26 cellular contexts compared by ENCODE assay signal in genomic region chr7:74527842-74528241, GRCh38.
DNase-seq lines count a peak whose midpoint lies in the region; ATAC-seq and TF ChIP-seq lines count a peak whose summit lies in the region.
"Had no signal": no experiment of that assay in that cellular context is flagged by ENCODE, and none has a peak within 500 bp of the region (broad histone marks: within the 10 kb centered on the region; RNA-seq: fewer than 3 reads in every experiment).

No MANE protein-coding gene starts in this region.

- no peak overlapping the region for H3K4me3 Mint-ChIP-seq in MCF 10A (ENCODE audit: unreplicated experiment)
- H3K4me3 Mint-ChIP-seq in activated naive CD8-positive, alpha-beta T cell treated with anti-CD3 and anti-CD28 coated beads, Interleukin-2, amount 50 U/mL, for 24 hours: no peak overlapping the region
- H3K4me3 Mint-ChIP-seq: activated CD4-positive, alpha-beta T cell treated with anti-CD3 and anti-CD28 coated beads, Interleukin-2, amount 10 ng/mL, durations not matched to agents 24 days and 14 days; activated CD8-positive, alpha-beta memory T cell treated with anti-CD3 and anti-CD28 coated beads, Interleukin-2, amount 10 ng/mL, durations not matched to agents 7 days and 5 days; activated naive CD4-positive, alpha-beta T cell treated with anti-CD3 and anti-CD28 coated beads, Interleukin-2, amount 50 U/mL, for 24 hours; activated T-helper 1 cell treated with anti-CD3 and anti-CD28 coated beads, Interleukin-12 subunit alpha, Interleukin-12 subunit beta, Interleukin-2, Interleukin-4 antibody, amounts not matched to agents 30 ng/mL and 10 ng/mL and 1 ng/mL, durations not matched to agents 14 hours and 24 hours and 36 hours; memory B cell; naive B cell; T-helper 17 cell had no signal

- H3K79me2 ChIP-seq in mammary epithelial cell (ENCODE audit: insufficient read depth, low read length): no peaks in the 10 kb centered on the region

- H3K27ac Mint-ChIP-seq in MCF 10A (ENCODE audit: low read depth, unreplicated experiment): no peak overlapping the region
- no peak overlapping the region for H3K27ac Mint-ChIP-seq in activated naive CD8-positive, alpha-beta T cell treated with anti-CD3 and anti-CD28 coated beads, Interleukin-2, amount 50 U/mL, for 24 hours
- H3K27ac Mint-ChIP-seq: activated CD4-positive, alpha-beta T cell treated with anti-CD3 and anti-CD28 coated beads, Interleukin-2, amount 10 ng/mL, durations not matched to agents 24 days and 14 days; activated CD8-positive, alpha-beta memory T cell treated with anti-CD3 and anti-CD28 coated beads, Interleukin-2, amount 10 ng/mL, durations not matched to agents 7 days and 5 days; activated naive CD4-positive, alpha-beta T cell treated with anti-CD3 and anti-CD28 coated beads, Interleukin-2, amount 50 U/mL, for 24 hours; activated T-helper 1 cell treated with anti-CD3 and anti-CD28 coated beads, Interleukin-12 subunit alpha, Interleukin-12 subunit beta, Interleukin-2, Interleukin-4 antibody, amounts not matched to agents 30 ng/mL and 10 ng/mL and 1 ng/mL, durations not matched to agents 14 hours and 24 hours and 36 hours; memory B cell; T-helper 17 cell had no signal

- no peak for TF ChIP-seq POLR2A in gastroesophageal sphincter (IDR thresholded peaks at IDR 0.05)

- no peak overlapping the region for H2AFZ ChIP-seq in mammary epithelial cell (ENCODE audit: low read depth, low read length)
- H2AFZ ChIP-seq: GM23248 had no signal

- H3K4me1 Mint-ChIP-seq in MCF 10A (ENCODE audit: insufficient read depth, unreplicated experiment): peaks cover 9% of the 10 kb centered on the region
- no peaks in the 10 kb centered on the region for H3K4me1 Mint-ChIP-seq in activated naive CD8-positive, alpha-beta T cell treated with anti-CD3 and anti-CD28 coated beads, Interleukin-2, amount 50 U/mL, for 24 hours
- H3K4me1 Mint-ChIP-seq: activated CD4-positive, alpha-beta T cell treated with anti-CD3 and anti-CD28 coated beads, Interleukin-2, amount 10 ng/mL, durations not matched to agents 24 days and 14 days; activated CD8-positive, alpha-beta memory T cell treated with anti-CD3 and anti-CD28 coated beads, Interleukin-2, amount 10 ng/mL, durations not matched to agents 7 days and 5 days; activated naive CD4-positive, alpha-beta T cell treated with anti-CD3 and anti-CD28 coated beads, Interleukin-2, amount 50 U/mL, for 24 hours; CD14-positive monocyte; memory B cell; T-helper 17 cell had no signal

- DNase-seq in MCF 10A (ENCODE audit: unreplicated experiment) (peak; percentile 25), mammary epithelial cell (no peak), RWPE1 (ENCODE audit: low spot score) (no peak), left colon (peak; percentile 83 to 92), upper lobe of right lung (no peak)
- no peak for DNase-seq in activated naive CD8-positive, alpha-beta T cell treated with anti-CD3 and anti-CD28 coated beads, Interleukin-2, amount 50 U/mL, for 24 hours
- DNase-seq: activated CD4-positive, alpha-beta T cell treated with anti-CD3 and anti-CD28 coated beads, Interleukin-2, amount 10 ng/mL, durations not matched to agents 24 days and 14 days; activated CD8-positive, alpha-beta memory T cell treated with anti-CD3 and anti-CD28 coated beads, Interleukin-2, amount 10 ng/mL, durations not matched to agents 7 days and 5 days; cerebellar nuclear complex; effector CD4-positive, alpha-beta T cell; GM23248; naive B cell; NCI-H774; occipital lobe; retina; SIG-M5; stimulated activated CD4-positive, alpha-beta T cell treated with anti-CD3 and anti-CD28 coated beads, Interleukin-12 subunit alpha, Interleukin-12 subunit beta, amount 100 ng/mL, for 4 hours; T-helper 17 cell; uterus had no signal

- TF ChIP-seq CTCF in MCF 10A (IDR thresholded peaks at IDR 0.05; ENCODE audit: unreplicated experiment) (no peak), mammary epithelial cell (conservative IDR thresholded peaks at IDR 0.05 in 1 of 2, IDR thresholded peaks at IDR 0.05 in 1 of 2; ENCODE audit: extremely low read depth in 1 of 2, insufficient read depth in 1 of 2, low read depth in 1 of 2, low read length in 2 of 2) (no peak), RWPE1 (conservative IDR thresholded peaks at IDR 0.05; ENCODE audit: low read depth) (no peak), upper lobe of right lung (IDR thresholded peaks at IDR 0.05) (no peak), gastroesophageal sphincter (IDR thresholded peaks at IDR 0.05) (no peak)

- H3K27me3 ChIP-seq in mammary epithelial cell (ENCODE audit: insufficient read depth, low read length) (no peaks in the 10 kb centered on the region), upper lobe of right lung (no peaks in the 10 kb centered on the region), gastroesophageal sphincter (no peaks in the 10 kb centered on the region)
- H3K27me3 ChIP-seq: ascending aorta, uterus had no signal

- TF ChIP-seq EP300 in gastroesophageal sphincter (IDR thresholded peaks at IDR 0.05): no peak

- WGBS in mammary epithelial cell (ENCODE audit: low coverage, missing lambda C conversion rate): 86% methylated on average over 7 of the region's 7 CpGs
- 82 to 84% methylated on average over 7 of the region's 7 CpGs for WGBS in gastroesophageal sphincter (ENCODE audit: low coverage in 1 of 2), 2 donors

- H3K9me3 Mint-ChIP-seq in MCF 10A (ENCODE audit: unreplicated experiment): no peaks in the 10 kb centered on the region
- H3K9me3 Mint-ChIP-seq in activated naive CD8-positive, alpha-beta T cell treated with anti-CD3 and anti-CD28 coated beads, Interleukin-2, amount 50 U/mL, for 24 hours: no peaks in the 10 kb centered on the region
- H3K9me3 Mint-ChIP-seq: activated CD4-positive, alpha-beta T cell treated with anti-CD3 and anti-CD28 coated beads, Interleukin-2, amount 10 ng/mL, durations not matched to agents 24 days and 14 days; activated naive CD4-positive, alpha-beta T cell treated with anti-CD3 and anti-CD28 coated beads, Interleukin-2, amount 50 U/mL, for 24 hours; activated T-helper 1 cell treated with anti-CD3 and anti-CD28 coated beads, Interleukin-12 subunit alpha, Interleukin-12 subunit beta, Interleukin-2, Interleukin-4 antibody, amounts not matched to agents 30 ng/mL and 10 ng/mL and 1 ng/mL, durations not matched to agents 14 hours and 24 hours and 36 hours; memory B cell; naive B cell had no signal

- no peaks in the 10 kb centered on the region for H3K36me3 ChIP-seq in mammary epithelial cell (ENCODE audit: insufficient read depth, low read length)
- H3K36me3 ChIP-seq in upper lobe of right lung: no peaks in the 10 kb centered on the region
- H3K36me3 ChIP-seq in gastroesophageal sphincter: peaks cover 0 to 94% of the 10 kb centered on the region in 2 donors
- H3K36me3 ChIP-seq: uterus had no signal

- no peak overlapping the region for H3K27ac ChIP-seq in mammary epithelial cell (ENCODE audit: insufficient read depth, low read depth, low read length)
- H3K27ac ChIP-seq in RWPE1: peak overlapping the region; percentile 89
- H3K27ac ChIP-seq in upper lobe of right lung: no peak overlapping the region
- no peak overlapping the region for H3K27ac ChIP-seq in gastroesophageal sphincter
- H3K27ac ChIP-seq: ascending aorta, GM23248, uterus had no signal

- no peaks in the 10 kb centered on the region for H3K9me3 ChIP-seq in mammary epithelial cell (replicated peaks; ENCODE audit: insufficient read depth, low read length)
- H3K9me3 ChIP-seq in upper lobe of right lung: no peaks in the 10 kb centered on the region
- no peaks in the 10 kb centered on the region for H3K9me3 ChIP-seq in gastroesophageal sphincter
- H3K9me3 ChIP-seq: ascending aorta, uterus had no signal

- no peak overlapping the region for H3K4me2 ChIP-seq in mammary epithelial cell (ENCODE audit: insufficient read depth, low read depth, low read length)

- CTCF ChIA-PET in MCF 10A (lab: Yijun Ruan, JAX) (interaction anchor here (0.6 to 1.6 kb wide), 4 partner anchors 26 to 110 kb away, joined by 3 to 6 read pairs (median 4); no protein-coding TSS in a partner anchor), mammary epithelial cell (lab: Charles Lee; ENCODE audit: low non-redundant PET) (no interaction called here), RWPE1 (lab: Yijun Ruan, JAX) (interaction anchor here (0.8 kb wide), 1 partner anchor 110 kb away, joined by 3 read pairs; no protein-coding TSS in a partner anchor)

- dilution Hi-C loops in mammary epithelial cell (cut with HindIII; ENCODE audit: low sequenced_read_pairs): loop anchor here (5.0 kb wide), 1 partner anchor 81 kb away; no protein-coding TSS in a partner anchor

- intact Hi-C loops in MCF 10A (cut with micrococcal nuclease) (no loop called here), mammary epithelial cell (cut with micrococcal nuclease) (loop anchor here (2.0 to 5.0 kb wide), 2 partner anchors 15 to 51 kb away; no protein-coding TSS in a partner anchor), left colon (cut with DNase I, micrococcal nuclease) (no loop called here), upper lobe of right lung (cut with DNase I) (no loop called here)

- H3K9ac ChIP-seq in mammary epithelial cell (ENCODE audit: insufficient read depth, low read length): no peak overlapping the region
- H3K9ac ChIP-seq: GM23248 had no signal

- peaks cover 86% of the 10 kb centered on the region for H3K36me3 Mint-ChIP-seq in MCF 10A (ENCODE audit: insufficient read depth, unreplicated experiment)
- no peaks in the 10 kb centered on the region for H3K36me3 Mint-ChIP-seq in activated naive CD8-positive, alpha-beta T cell treated with anti-CD3 and anti-CD28 coated beads, Interleukin-2, amount 50 U/mL, for 24 hours (ENCODE audit: low read depth)
- H3K36me3 Mint-ChIP-seq: activated CD8-positive, alpha-beta memory T cell treated with anti-CD3 and anti-CD28 coated beads, Interleukin-2, amount 10 ng/mL, durations not matched to agents 7 days and 5 days; activated naive CD4-positive, alpha-beta T cell treated with anti-CD3 and anti-CD28 coated beads, Interleukin-2, amount 50 U/mL, for 24 hours; CD14-positive monocyte; memory B cell; naive B cell had no signal

- H3K4me1 ChIP-seq in mammary epithelial cell (ENCODE audit: insufficient read depth, low read length) (peaks cover 17% of the 10 kb centered on the region), upper lobe of right lung (no peaks in the 10 kb centered on the region), gastroesophageal sphincter (no peaks in the 10 kb centered on the region)
- H3K4me1 ChIP-seq: ascending aorta, uterus had no signal

- H3K4me3 ChIP-seq in mammary epithelial cell (replicated peaks in 1 of 3; ENCODE audit: insufficient read depth in 1 of 3, low read depth in 2 of 3, low read length in 3 of 3): no peak overlapping the region
- no peak overlapping the region for H3K4me3 ChIP-seq in upper lobe of right lung
- H3K4me3 ChIP-seq in gastroesophageal sphincter: no peak overlapping the region
- H3K4me3 ChIP-seq: ascending aorta, GM23248, K562, uterus had no signal

- no peaks in the 10 kb centered on the region for H4K20me1 ChIP-seq in mammary epithelial cell (ENCODE audit: insufficient read depth, low read length)

- ATAC-seq in left colon (peak; percentile 86), upper lobe of right lung (no peak), gastroesophageal sphincter (no peak)
- ATAC-seq in activated naive CD8-positive, alpha-beta T cell treated with anti-CD3 and anti-CD28 coated beads, Interleukin-2, amount 50 U/mL, for 24 hours: no peak
- ATAC-seq: activated CD8-positive, alpha-beta memory T cell treated with anti-CD3 and anti-CD28 coated beads, Interleukin-2, amount 10 ng/mL, durations not matched to agents 7 days and 5 days; K562; T-helper 17 cell had no signal

- in situ Hi-C loops in mammary epithelial cell (cut with MboI; ENCODE audit: low sequenced_read_pairs in 2 of 2): no loop called here

- POLR2A ChIA-PET in MCF 10A (lab: Yijun Ruan, JAX): interaction anchor here (0.6 to 4.0 kb wide), 9 partner anchors 9 to 85 kb away, joined by 3 to 14 read pairs (median 3); no protein-coding TSS in a partner anchor
- POLR2A ChIA-PET in RWPE1 (lab: Yijun Ruan, JAX; ENCODE audit: low non-redundant PET): no interaction called here

- BruUV-seq in MCF 10A (replicated peaks; lab: Mats Ljungman, UMichigan) (no TSS peak), mammary epithelial cell (replicated peaks; lab: Mats Ljungman, UMichigan) (no TSS peak)

- no peaks in the 10 kb centered on the region for H3K27me3 Mint-ChIP-seq in MCF 10A (ENCODE audit: insufficient read depth, unreplicated experiment)
- no peaks in the 10 kb centered on the region for H3K27me3 Mint-ChIP-seq in activated naive CD8-positive, alpha-beta T cell treated with anti-CD3 and anti-CD28 coated beads, Interleukin-2, amount 50 U/mL, for 24 hours
- H3K27me3 Mint-ChIP-seq: activated CD4-positive, alpha-beta T cell treated with anti-CD3 and anti-CD28 coated beads, Interleukin-2, amount 10 ng/mL, durations not matched to agents 24 days and 14 days; activated CD8-positive, alpha-beta memory T cell treated with anti-CD3 and anti-CD28 coated beads, Interleukin-2, amount 10 ng/mL, durations not matched to agents 7 days and 5 days; activated naive CD4-positive, alpha-beta T cell treated with anti-CD3 and anti-CD28 coated beads, Interleukin-2, amount 50 U/mL, for 24 hours; naive B cell; T-helper 17 cell had no signal

Comparison
In these comparisons a context has a peak if more than half of its experiments do, and no peak if none do; other contexts are left out.
1. DNase-seq: peak in MCF 10A (single experiment) and left colon (2 of 2); none in mammary epithelial cell (single experiment), RWPE1 (single experiment), upper lobe of right lung (single experiment) and activated naive CD8-positive, alpha-beta T cell treated with anti-CD3 and anti-CD28 coated beads, Interleukin-2, amount 50 U/mL, for 24 hours (single experiment).